ENCODE assay signal across 1 cellular context in genomic region chr19:6393074-6393981, GRCh38.
TF ChIP-seq lines count a peak whose summit lies in the region.

A gene with protein sequence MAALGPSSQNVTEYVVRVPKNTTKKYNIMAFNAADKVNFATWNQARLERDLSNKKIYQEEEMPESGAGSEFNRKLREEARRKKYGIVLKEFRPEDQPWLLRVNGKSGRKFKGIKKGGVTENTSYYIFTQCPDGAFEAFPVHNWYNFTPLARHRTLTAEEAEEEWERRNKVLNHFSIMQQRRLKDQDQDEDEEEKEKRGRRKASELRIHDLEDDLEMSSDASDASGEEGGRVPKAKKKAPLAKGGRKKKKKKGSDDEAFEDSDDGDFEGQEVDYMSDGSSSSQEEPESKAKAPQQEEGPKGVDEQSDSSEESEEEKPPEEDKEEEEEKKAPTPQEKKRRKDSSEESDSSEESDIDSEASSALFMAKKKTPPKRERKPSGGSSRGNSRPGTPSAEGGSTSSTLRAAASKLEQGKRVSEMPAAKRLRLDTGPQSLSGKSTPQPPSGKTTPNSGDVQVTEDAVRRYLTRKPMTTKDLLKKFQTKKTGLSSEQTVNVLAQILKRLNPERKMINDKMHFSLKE (minus strand): TSS chr19:6393164. CDS start chr19:6392995, 169 bp downstream.

TF ChIP-seq in HepG2, 621 proteins besides CTCF, POLR2A, EP300 and RAD21 (continued from another document and continues in another):
- no peak; the same call in 1 of the 2 replicates for TF ChIP-seq NFATC3 (CRISPR knock-in tag; IDR thresholded peaks at IDR 0.05)
- TF ChIP-seq, protein P1, sequence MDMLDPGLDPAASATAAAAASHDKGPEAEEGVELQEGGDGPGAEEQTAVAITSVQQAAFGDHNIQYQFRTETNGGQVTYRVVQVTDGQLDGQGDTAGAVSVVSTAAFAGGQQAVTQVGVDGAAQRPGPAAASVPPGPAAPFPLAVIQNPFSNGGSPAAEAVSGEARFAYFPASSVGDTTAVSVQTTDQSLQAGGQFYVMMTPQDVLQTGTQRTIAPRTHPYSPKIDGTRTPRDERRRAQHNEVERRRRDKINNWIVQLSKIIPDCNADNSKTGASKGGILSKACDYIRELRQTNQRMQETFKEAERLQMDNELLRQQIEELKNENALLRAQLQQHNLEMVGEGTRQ (IDR thresholded peaks at IDR 0.05; ENCODE audit: low read depth, low read length), result no peak
- TF ChIP-seq, protein P1 (CRISPR knock-in tag; IDR thresholded peaks at IDR 0.05; ENCODE audit: borderline replicate concordance), result no peak
- TF ChIP-seq ZNF331 (CRISPR knock-in tag; IDR thresholded peaks at IDR 0.05), result no peak
- TF ChIP-seq RCOR2 (CRISPR knock-in tag; IDR thresholded peaks at IDR 0.05), result no peak
- TF ChIP-seq CREB3 (CRISPR knock-in tag; IDR thresholded peaks at IDR 0.05), result no peak
- TF ChIP-seq ZNF33B (CRISPR knock-in tag; IDR thresholded peaks at IDR 0.05), result no peak
- TF ChIP-seq ZNF709 (CRISPR knock-in tag; IDR thresholded peaks at IDR 0.05), result 0 out of 2 replicates have a peak, but pooled peaks have one; percentile 58
- TF ChIP-seq ZNF788 (CRISPR knock-in tag; IDR thresholded peaks at IDR 0.05; ENCODE audit: borderline replicate concordance), result peak; percentile 12; the same call in 1 of the 2 replicates
- TF ChIP-seq NR2F1 (CRISPR knock-in tag; IDR thresholded peaks at IDR 0.05), result no peak
- no peak for TF ChIP-seq EZH2 (conservative IDR thresholded peaks at IDR 0.05; ENCODE audit: low read depth, low read length)
- TF ChIP-seq RNF2 (conservative IDR thresholded peaks at IDR 0.05; ENCODE audit: low read depth), result no peak
- TF ChIP-seq ZKSCAN5 (CRISPR knock-in tag; IDR thresholded peaks at IDR 0.05), result no peak
- TF ChIP-seq ELF1 (CRISPR knock-in tag; IDR thresholded peaks at IDR 0.05), result peak; percentile 93
- TF ChIP-seq JARID2 (CRISPR knock-in tag; IDR thresholded peaks at IDR 0.05; ENCODE audit: insufficient replicate concordance), result no peak
- no peak for TF ChIP-seq HNF4A (CRISPR knock-in tag; IDR thresholded peaks at IDR 0.05)
- TF ChIP-seq CHD4 (IDR thresholded peaks at IDR 0.05; ENCODE audit: borderline replicate concordance, low read length), result no peak
- TF ChIP-seq, protein P2, sequence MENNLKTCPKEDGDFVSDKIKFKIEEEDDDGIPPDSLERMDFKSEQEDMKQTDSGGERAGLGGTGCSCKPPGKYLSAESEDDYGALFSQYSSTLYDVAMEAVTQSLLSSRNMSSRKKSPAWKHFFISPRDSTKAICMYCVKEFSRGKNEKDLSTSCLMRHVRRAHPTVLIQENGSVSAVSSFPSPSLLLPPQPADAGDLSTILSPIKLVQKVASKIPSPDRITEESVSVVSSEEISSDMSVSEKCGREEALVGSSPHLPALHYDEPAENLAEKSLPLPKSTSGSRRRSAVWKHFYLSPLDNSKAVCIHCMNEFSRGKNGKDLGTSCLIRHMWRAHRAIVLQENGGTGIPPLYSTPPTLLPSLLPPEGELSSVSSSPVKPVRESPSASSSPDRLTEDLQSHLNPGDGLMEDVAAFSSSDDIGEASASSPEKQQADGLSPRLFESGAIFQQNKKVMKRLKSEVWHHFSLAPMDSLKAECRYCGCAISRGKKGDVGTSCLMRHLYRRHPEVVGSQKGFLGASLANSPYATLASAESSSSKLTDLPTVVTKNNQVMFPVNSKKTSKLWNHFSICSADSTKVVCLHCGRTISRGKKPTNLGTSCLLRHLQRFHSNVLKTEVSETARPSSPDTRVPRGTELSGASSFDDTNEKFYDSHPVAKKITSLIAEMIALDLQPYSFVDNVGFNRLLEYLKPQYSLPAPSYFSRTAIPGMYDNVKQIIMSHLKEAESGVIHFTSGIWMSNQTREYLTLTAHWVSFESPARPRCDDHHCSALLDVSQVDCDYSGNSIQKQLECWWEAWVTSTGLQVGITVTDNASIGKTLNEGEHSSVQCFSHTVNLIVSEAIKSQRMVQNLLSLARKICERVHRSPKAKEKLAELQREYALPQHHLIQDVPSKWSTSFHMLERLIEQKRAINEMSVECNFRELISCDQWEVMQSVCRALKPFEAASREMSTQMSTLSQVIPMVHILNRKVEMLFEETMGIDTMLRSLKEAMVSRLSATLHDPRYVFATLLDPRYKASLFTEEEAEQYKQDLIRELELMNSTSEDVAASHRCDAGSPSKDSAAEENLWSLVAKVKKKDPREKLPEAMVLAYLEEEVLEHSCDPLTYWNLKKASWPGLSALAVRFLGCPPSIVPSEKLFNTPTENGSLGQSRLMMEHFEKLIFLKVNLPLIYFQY (CRISPR knock-in tag; IDR thresholded peaks at IDR 0.05; ENCODE audit: borderline replicate concordance), result peak; percentile 37; the same call in 1 of the 2 replicates
- no peak for TF ChIP-seq MAF1 (CRISPR knock-in tag; IDR thresholded peaks at IDR 0.05; ENCODE audit: borderline replicate concordance)
- TF ChIP-seq CHD2 (IDR thresholded peaks at IDR 0.05; ENCODE audit: low read depth, low read length), result peak; percentile 56; the same call in 1 of the 2 replicates
- peak; percentile 54; the same call in 1 of the 2 replicates for TF ChIP-seq ZBTB40 (IDR thresholded peaks at IDR 0.05)
- TF ChIP-seq ZBTB40 (CRISPR knock-in tag; IDR thresholded peaks at IDR 0.05), result no peak; the same call in 1 of the 2 replicates
- TF ChIP-seq TRIM24 (CRISPR knock-in tag; IDR thresholded peaks at IDR 0.05), result no peak
- TF ChIP-seq SP140L (CRISPR knock-in tag; IDR thresholded peaks at IDR 0.05; ENCODE audit: borderline replicate concordance), result no peak
- no peak for TF ChIP-seq ZNF264 (CRISPR knock-in tag; IDR thresholded peaks at IDR 0.05)
- TF ChIP-seq ZSCAN20 (CRISPR knock-in tag; IDR thresholded peaks at IDR 0.05; ENCODE audit: borderline replicate concordance), result no peak
- TF ChIP-seq KDM1A (CRISPR knock-in tag; IDR thresholded peaks at IDR 0.05), result no peak
- TF ChIP-seq HOXA5 (CRISPR knock-in tag; IDR thresholded peaks at IDR 0.05), result no peak
- peak; percentile 85 for TF ChIP-seq GABPA (IDR thresholded peaks at IDR 0.05; ENCODE audit: low read depth, low read length)
- peak; percentile 96 for TF ChIP-seq GABPA (CRISPR knock-in tag; IDR thresholded peaks at IDR 0.05; ENCODE audit: low read depth)
- TF ChIP-seq, protein P3, sequence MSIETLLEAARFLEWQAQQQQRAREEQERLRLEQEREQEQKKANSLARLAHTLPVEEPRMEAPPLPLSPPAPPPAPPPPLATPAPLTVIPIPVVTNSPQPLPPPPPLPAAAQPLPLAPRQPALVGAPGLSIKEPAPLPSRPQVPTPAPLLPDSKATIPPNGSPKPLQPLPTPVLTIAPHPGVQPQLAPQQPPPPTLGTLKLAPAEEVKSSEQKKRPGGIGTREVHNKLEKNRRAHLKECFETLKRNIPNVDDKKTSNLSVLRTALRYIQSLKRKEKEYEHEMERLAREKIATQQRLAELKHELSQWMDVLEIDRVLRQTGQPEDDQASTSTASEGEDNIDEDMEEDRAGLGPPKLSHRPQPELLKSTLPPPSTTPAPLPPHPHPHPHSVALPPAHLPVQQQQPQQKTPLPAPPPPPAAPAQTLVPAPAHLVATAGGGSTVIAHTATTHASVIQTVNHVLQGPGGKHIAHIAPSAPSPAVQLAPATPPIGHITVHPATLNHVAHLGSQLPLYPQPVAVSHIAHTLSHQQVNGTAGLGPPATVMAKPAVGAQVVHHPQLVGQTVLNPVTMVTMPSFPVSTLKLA (IDR thresholded peaks at IDR 0.05), result no peak
- no peak for TF ChIP-seq GLMP (CRISPR knock-in tag; IDR thresholded peaks at IDR 0.05; ENCODE audit: borderline replicate concordance)
- 0 out of 2 replicates have a peak, but pooled peaks have one; percentile 22 for TF ChIP-seq MAZ (IDR thresholded peaks at IDR 0.05; ENCODE audit: borderline replicate concordance, low read depth, low read length)
- TF ChIP-seq MAZ (CRISPR knock-in tag; IDR thresholded peaks at IDR 0.05; ENCODE audit: low read depth), result peak; percentile 6; the same call in 1 of the 2 replicates
- TF ChIP-seq TOE1 (CRISPR knock-in tag; IDR thresholded peaks at IDR 0.05), result no peak
- TF ChIP-seq CCDC6 (CRISPR knock-in tag; IDR thresholded peaks at IDR 0.05), result peak; percentile 60; the same call in 1 of the 2 replicates
- no peak for TF ChIP-seq ZNF841 (CRISPR knock-in tag; IDR thresholded peaks at IDR 0.05; ENCODE audit: borderline replicate concordance)
- no peak for TF ChIP-seq MZF1 (CRISPR knock-in tag; IDR thresholded peaks at IDR 0.05; ENCODE audit: borderline replicate concordance)
- TF ChIP-seq RELA (CRISPR knock-in tag; IDR thresholded peaks at IDR 0.05), result no peak
- peak; percentile 55; the same call in 1 of the 2 replicates for TF ChIP-seq ZNF563 (CRISPR knock-in tag; IDR thresholded peaks at IDR 0.05)
- TF ChIP-seq RAD51 (IDR thresholded peaks at IDR 0.05; ENCODE audit: borderline replicate concordance), result no peak
- no peak for TF ChIP-seq ZNF598 (CRISPR knock-in tag; IDR thresholded peaks at IDR 0.05; ENCODE audit: borderline replicate concordance)
